Comparison of ENCODE assay signal across 1 cellular context in genomic region chr2:19504400-19505198, GRCh38.
TF ChIP-seq lines count a peak whose summit lies in the region.

No MANE protein-coding gene starts in this region.

TF ChIP-seq in HepG2, 621 proteins besides CTCF, POLR2A, EP300 and RAD21 (continued from another document and continues in another):
- TF ChIP-seq ZNF142 (CRISPR knock-in tag; IDR thresholded peaks at IDR 0.05) (no peak), ZFP62 (CRISPR knock-in tag; IDR thresholded peaks at IDR 0.05) (no peak), PAWR (CRISPR knock-in tag; IDR thresholded peaks at IDR 0.05; ENCODE audit: borderline replicate concordance) (no peak), ZNF672 (CRISPR knock-in tag; IDR thresholded peaks at IDR 0.05) (no peak), NONO (IDR thresholded peaks at IDR 0.05) (no peak), NONO (CRISPR knock-in tag; conservative IDR thresholded peaks at IDR 0.05) (peak; percentile 53; the same call in 1 of the 2 replicates), ZNF280D (CRISPR knock-in tag; IDR thresholded peaks at IDR 0.05) (no peak), ZNF263 (CRISPR knock-in tag; IDR thresholded peaks at IDR 0.05) (no peak), ZBTB33 (CRISPR knock-in tag; IDR thresholded peaks at IDR 0.05) (no peak), THAP11 (CRISPR knock-in tag; IDR thresholded peaks at IDR 0.05) (0 out of 2 replicates have a peak, but pooled peaks have one; percentile 26), CENPBD1 (CRISPR knock-in tag; IDR thresholded peaks at IDR 0.05; ENCODE audit: borderline replicate concordance, low read depth) (no peak), PHF21A (CRISPR knock-in tag; IDR thresholded peaks at IDR 0.05) (no peak; the same call in 1 of the 2 replicates), MAFG (CRISPR knock-in tag; IDR thresholded peaks at IDR 0.05) (no peak), SRSF4 (IDR thresholded peaks at IDR 0.05; ENCODE audit: low read depth, low read length, poor library complexity, severe bottlenecking) (no peak), KLF16 (CRISPR knock-in tag; IDR thresholded peaks at IDR 0.05) (peak in 1 of 2 experiments; percentile 48; a peak in 1 of 4 replicates), SUZ12 (IDR thresholded peaks at IDR 0.05; ENCODE audit: low read depth, low read length) (no peak), HDAC1 (CRISPR knock-in tag; IDR thresholded peaks at IDR 0.05) (peak; percentile 28), ZNF510 (CRISPR knock-in tag; IDR thresholded peaks at IDR 0.05; ENCODE audit: low read depth) (0 out of 2 replicates have a peak, but pooled peaks have one; percentile 44), MTERF4 (CRISPR knock-in tag; IDR thresholded peaks at IDR 0.05) (no peak), ZSCAN31 (CRISPR knock-in tag; IDR thresholded peaks at IDR 0.05; ENCODE audit: low read depth) (no peak), ZNF746 (CRISPR knock-in tag; IDR thresholded peaks at IDR 0.05) (no peak), SAFB2 (CRISPR knock-in tag; IDR thresholded peaks at IDR 0.05; ENCODE audit: borderline replicate concordance, low read depth) (no peak), ARNT2 (CRISPR knock-in tag; IDR thresholded peaks at IDR 0.05; ENCODE audit: low read depth) (0 out of 2 replicates have a peak, but pooled peaks have one; percentile 75), AFF4 (CRISPR knock-in tag; IDR thresholded peaks at IDR 0.05) (no peak), SPEN (CRISPR knock-in tag; IDR thresholded peaks at IDR 0.05; ENCODE audit: low read depth) (peak; percentile 41; the same call in 1 of the 2 replicates), HHEX (CRISPR knock-in tag; IDR thresholded peaks at IDR 0.05) (no peak), NFKBIZ (CRISPR knock-in tag; IDR thresholded peaks at IDR 0.05) (no peak; the same call in 1 of the 2 replicates), ZNF75D (CRISPR knock-in tag; IDR thresholded peaks at IDR 0.05; ENCODE audit: borderline replicate concordance) (no peak), CCDC6 (CRISPR knock-in tag; IDR thresholded peaks at IDR 0.05) (no peak), ZNF800 (CRISPR knock-in tag; IDR thresholded peaks at IDR 0.05) (peak; percentile 53; the same call in 1 of the 2 replicates), ESRRA (CRISPR knock-in tag; IDR thresholded peaks at IDR 0.05; ENCODE audit: low read depth) (peak; percentile 34; the same call in 1 of the 2 replicates), ELF1 (CRISPR knock-in tag; IDR thresholded peaks at IDR 0.05) (0 out of 2 replicates have a peak, but pooled peaks have one; percentile 15), ZNF652 (CRISPR knock-in tag; IDR thresholded peaks at IDR 0.05; ENCODE audit: borderline replicate concordance, low read depth) (no peak), ZBTB10 (CRISPR knock-in tag; IDR thresholded peaks at IDR 0.05; ENCODE audit: borderline replicate concordance) (no peak)
